1 cellular context compared by ENCODE assay signal in the genomic region with DNA sequence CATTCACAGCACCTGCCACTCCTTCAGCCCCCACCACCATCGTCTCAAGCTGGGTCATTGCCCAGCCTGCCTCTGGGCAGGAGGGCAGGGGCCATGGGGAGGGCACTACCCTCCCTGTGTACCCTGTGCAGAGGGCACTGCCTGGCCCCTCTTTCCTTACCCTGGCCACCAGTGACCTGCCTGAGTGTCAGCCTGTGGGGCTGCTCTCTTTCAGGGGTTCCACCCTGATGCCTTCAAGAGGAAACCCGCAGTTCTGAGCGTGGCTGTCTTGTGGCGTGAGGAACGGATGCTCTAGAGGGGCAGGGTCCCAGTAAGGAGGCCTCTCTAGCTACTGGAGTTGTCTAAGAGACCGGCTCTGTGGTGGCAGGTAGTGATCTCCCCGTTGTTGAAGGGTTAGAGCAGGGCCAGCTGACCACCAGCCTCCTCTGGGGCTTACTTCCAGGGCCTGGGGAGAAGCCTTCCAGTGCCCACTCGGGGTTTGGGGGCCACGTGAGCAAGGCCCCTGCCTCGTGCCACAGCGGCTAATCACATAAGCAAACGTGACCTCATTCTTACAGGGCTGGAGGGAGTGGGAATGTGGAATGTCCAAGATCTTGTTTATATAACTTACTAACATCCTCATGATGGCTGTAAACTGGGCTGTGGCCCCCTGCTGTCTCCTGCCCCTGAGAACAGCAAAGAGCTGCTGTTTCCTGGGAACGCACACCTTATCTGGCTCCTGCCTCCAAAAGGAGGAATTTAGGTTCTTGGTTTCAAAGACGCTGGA.
TF ChIP-seq lines count a peak whose summit lies in the region.

No MANE protein-coding gene starts in this region.

TF ChIP-seq in WTC11, 78 proteins besides CTCF, POLR2A, EP300 and RAD21 (continued from another document):
- TF ChIP-seq ERG (CRISPR knock-in tag; IDR thresholded peaks at IDR 0.05) (no peak), CDX4 (CRISPR knock-in tag; IDR thresholded peaks at IDR 0.05; ENCODE audit: borderline replicate concordance) (no peak), ZNF532 (CRISPR knock-in tag; IDR thresholded peaks at IDR 0.05; ENCODE audit: borderline replicate concordance) (no peak), ATF6 (CRISPR knock-in tag; IDR thresholded peaks at IDR 0.05) (no peak), ZNF232 (CRISPR knock-in tag; IDR thresholded peaks at IDR 0.05) (no peak), AR (CRISPR knock-in tag; IDR thresholded peaks at IDR 0.05) (no peak), EMX1 (CRISPR knock-in tag; IDR thresholded peaks at IDR 0.05) (no peak), PRRX2 (CRISPR knock-in tag; IDR thresholded peaks at IDR 0.05) (no peak)
- TF ChIP-seq, protein P1, sequence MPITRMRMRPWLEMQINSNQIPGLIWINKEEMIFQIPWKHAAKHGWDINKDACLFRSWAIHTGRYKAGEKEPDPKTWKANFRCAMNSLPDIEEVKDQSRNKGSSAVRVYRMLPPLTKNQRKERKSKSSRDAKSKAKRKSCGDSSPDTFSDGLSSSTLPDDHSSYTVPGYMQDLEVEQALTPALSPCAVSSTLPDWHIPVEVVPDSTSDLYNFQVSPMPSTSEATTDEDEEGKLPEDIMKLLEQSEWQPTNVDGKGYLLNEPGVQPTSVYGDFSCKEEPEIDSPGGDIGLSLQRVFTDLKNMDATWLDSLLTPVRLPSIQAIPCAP (CRISPR knock-in tag; IDR thresholded peaks at IDR 0.05) = no peak
